15 cellular contexts compared by ENCODE assay signal in the genomic region with DNA sequence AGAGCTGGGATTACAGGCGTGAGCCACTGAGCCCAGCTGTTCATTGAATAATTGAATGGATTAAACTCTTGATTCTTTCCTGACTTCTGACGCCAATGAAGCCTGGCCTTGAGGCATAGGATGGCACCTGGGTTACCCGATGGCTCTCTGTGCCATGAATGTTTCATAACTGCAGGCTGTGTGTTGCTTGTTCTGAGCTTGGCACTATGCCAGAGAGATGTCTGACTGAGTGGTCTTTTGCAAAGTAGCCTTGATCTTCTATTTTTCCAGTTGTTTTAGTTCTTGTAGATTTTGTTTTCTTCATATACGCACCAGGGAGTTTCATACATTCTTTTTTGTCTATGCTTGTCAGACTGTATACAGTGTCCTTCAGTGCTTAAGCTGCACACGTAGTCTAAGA. TPM values are rescaled to one million over a fixed set of nuclear protein-coding genes. Genes with fewer than 3 reads are reported as not detected.
DNase-seq lines count a peak whose midpoint lies in the region; ATAC-seq and TF ChIP-seq lines count a peak whose summit lies in the region.
"Had no signal": no experiment of that assay in that cellular context is flagged by ENCODE, and none has a peak within 500 bp of the region (broad histone marks: within the 10 kb centered on the region; RNA-seq: fewer than 3 reads in every experiment).

No MANE protein-coding gene starts in this region.

- H3K27me3 ChIP-seq in BE2C = no peaks in the 10 kb centered on the region
- H3K27me3 ChIP-seq: BLaER1 treated with 17β-estradiol and CSF1 and Interleukin-3, amounts not matched to agents 10 nM and 100 nM had no signal

- no peak for TF ChIP-seq CTCF in BE2C (IDR thresholded peaks at IDR 0.05; ENCODE audit: low read depth, low read length)

- DNase-seq in NCI-H1092 treated with DMSO at 0.1 percent for 48 hours (lab: John Stamatoyannopoulos, UW) = peak; percentile 0
- DNase-seq in NCI-H1092 (lab: John Stamatoyannopoulos, UW) = no peak
- DNase-seq in BE2C = peak; percentile 10
- peak; percentile 55 for DNase-seq in NCI-H345 (lab: John Stamatoyannopoulos, UW)
- peak; percentile 6 for DNase-seq in RPMI7951 (ENCODE audit: low read depth)
- no peak for DNase-seq in HuH-7.5 (ENCODE audit: low spot score)
- DNase-seq: DMS53, HFFc6, IMR-90, NCI-H1694, NCI-H526, PC-9 had no signal

- H3K4me1 ChIP-seq in BE2C = no peaks in the 10 kb centered on the region

- no peak for ATAC-seq in HG02588 (IDR thresholded peaks at IDR 0.05; ENCODE audit: unreplicated experiment)
- no peak for ATAC-seq in GM21423 (IDR thresholded peaks at IDR 0.05; ENCODE audit: unreplicated experiment)

- H3K4me3 ChIP-seq in BE2C (ENCODE audit: low read depth, low read length) = no peak overlapping the region
- H3K4me3 ChIP-seq: BLaER1 treated with 17β-estradiol and CSF1 and Interleukin-3, amounts not matched to agents 10 nM and 100 nM; PC-9 had no signal

- no peaks in the 10 kb centered on the region for H3K9me3 ChIP-seq in BE2C

- no peaks in the 10 kb centered on the region for H3K36me3 ChIP-seq in BE2C
- H3K36me3 ChIP-seq: BLaER1 treated with 17β-estradiol and CSF1 and Interleukin-3, amounts not matched to agents 10 nM and 100 nM had no signal

RNA-seq across cellular contexts. Expression of gene AK4, which starts 38.5 kb away (rescaled TPM):
- 1.5 TPM for polyA plus RNA-seq in BE2C (2012; ENCODE audit: insufficient read depth, insufficient read length, low read depth)
- total RNA-seq in RPMI7951 (2014; rRNA removed; shearing (Covaris generic)) = 37.5 and 59.9 TPM in 2 replicates

Comparison
In these comparisons a context has a peak if more than half of its experiments do, and no peak if none do; other contexts are left out.
1. DNase-seq: peak in NCI-H1092 treated with DMSO at 0.1 percent for 48 hours (single experiment), BE2C (single experiment), NCI-H345 (single experiment) and RPMI7951 (single experiment); none in NCI-H1092 (single experiment) and HuH-7.5 (single experiment).